9 cellular contexts compared by ENCODE assay signal in the genomic region with DNA sequence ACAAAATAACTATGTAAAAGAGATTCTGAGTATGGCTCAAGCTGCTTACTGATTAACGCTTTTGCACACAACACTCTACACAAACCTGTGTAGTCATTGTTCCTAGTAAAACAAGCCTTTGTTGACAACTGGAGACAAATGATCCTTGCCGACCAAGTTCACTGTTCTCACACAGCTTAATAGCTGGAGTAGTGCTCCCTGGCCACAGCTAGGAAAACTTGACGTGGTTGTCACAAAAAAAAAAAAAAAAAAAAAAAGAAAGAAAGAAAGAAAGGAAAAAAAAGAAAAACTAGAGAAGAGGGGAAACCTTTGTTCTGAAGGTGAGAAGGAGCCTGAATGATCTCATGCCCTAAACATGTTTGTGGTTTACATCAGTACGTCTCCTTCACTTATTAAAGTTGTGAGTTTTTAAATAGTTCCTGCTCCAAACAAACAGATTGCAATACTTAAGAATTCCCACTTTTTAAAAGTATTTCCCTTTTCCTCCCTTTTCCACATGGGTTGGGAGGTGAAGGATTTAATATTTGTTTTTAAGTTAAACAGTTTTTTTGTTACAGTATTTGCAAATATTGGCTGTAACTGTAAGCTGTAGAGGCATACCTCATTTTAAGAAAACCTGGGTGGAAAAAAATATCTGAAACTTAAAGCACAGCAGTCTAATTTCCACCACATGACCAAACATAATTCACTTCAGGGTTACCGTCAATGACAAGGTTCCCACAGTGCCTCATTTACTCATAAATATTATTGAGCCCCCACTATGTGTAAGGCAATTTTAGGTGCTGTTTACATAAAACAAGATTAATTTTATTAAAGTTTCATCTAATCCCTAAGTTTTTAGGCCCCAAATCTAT.
A peak's percentile ranks its signal among the peaks of the same experiment; 100 is the strongest.
DNase-seq lines count a peak whose midpoint lies in the region; ATAC-seq and TF ChIP-seq lines count a peak whose summit lies in the region.
"Had no signal": no experiment of that assay in that cellular context is flagged by ENCODE, and none has a peak within 500 bp of the region (broad histone marks: within the 10 kb centered on the region; RNA-seq: fewer than 3 reads in every experiment).

No MANE protein-coding gene starts in this region.

- POLR2A ChIA-PET in MCF 10A (lab: Yijun Ruan, JAX): no interaction called here

- H3K9me3 Mint-ChIP-seq in MCF 10A (ENCODE audit: unreplicated experiment): no peaks in the 10 kb centered on the region
- H3K9me3 Mint-ChIP-seq: activated T-helper 1 cell treated with anti-CD3 and anti-CD28 coated beads, Interleukin-12 subunit alpha, Interleukin-12 subunit beta, Interleukin-2, Interleukin-4 antibody, amounts not matched to agents 30 ng/mL and 10 ng/mL and 1 ng/mL, durations not matched to agents 14 hours and 24 hours and 36 hours had no signal

- peaks cover 0 to 10% (median 0%) of the 10 kb centered on the region in 4 donors for H3K4me1 ChIP-seq in right lobe of liver

- ATAC-seq in HG03354 (IDR thresholded peaks at IDR 0.05; ENCODE audit: poor library complexity, severe bottlenecking, unreplicated experiment) (peak; percentile 55), right lobe of liver (peak; percentile 47 to 90 (median 71)), HG03025 (IDR thresholded peaks at IDR 0.05; ENCODE audit: low FRiP score, unreplicated experiment) (no peak), HG03460 (IDR thresholded peaks at IDR 0.05; ENCODE audit: unreplicated experiment) (no peak)

- in situ Hi-C loops in ACHN (cut with HindIII; ENCODE audit: low pct_ligation_motif_present, low pct_unique_long_range_greater_than_20kb, low sequenced_read_pairs): no loop called here

- H3K27me3 Mint-ChIP-seq in MCF 10A (ENCODE audit: insufficient read depth, unreplicated experiment): no peaks in the 10 kb centered on the region

- no peaks in the 10 kb centered on the region for H3K36me3 Mint-ChIP-seq in MCF 10A (ENCODE audit: insufficient read depth, unreplicated experiment)

- no peaks in the 10 kb centered on the region for H3K9me3 ChIP-seq in right lobe of liver

- H3K4me3 ChIP-seq in right lobe of liver: no peak overlapping the region

- intact Hi-C loops in MCF 10A (cut with micrococcal nuclease): no loop called here
- intact Hi-C loops in right lobe of liver (cut with DNase I): no loop called here

- 37% methylated on average over 5 of the region's 5 CpGs for WGBS in right lobe of liver (ENCODE audit: insufficient coverage, low coverage, low lambda C conversion rate, missing lambda C conversion rate)

- TF ChIP-seq CTCF in MCF 10A (IDR thresholded peaks at IDR 0.05; ENCODE audit: unreplicated experiment) (no peak), right lobe of liver (IDR thresholded peaks at IDR 0.05) (no peak)

- H3K27me3 ChIP-seq in right lobe of liver: no peaks in the 10 kb centered on the region

- H3K27ac Mint-ChIP-seq in MCF 10A (ENCODE audit: low read depth, unreplicated experiment): peak overlapping the region; percentile 91
- H3K27ac Mint-ChIP-seq: activated T-helper 1 cell treated with anti-CD3 and anti-CD28 coated beads, Interleukin-12 subunit alpha, Interleukin-12 subunit beta, Interleukin-2, Interleukin-4 antibody, amounts not matched to agents 30 ng/mL and 10 ng/mL and 1 ng/mL, durations not matched to agents 14 hours and 24 hours and 36 hours had no signal

- H3K4me3 Mint-ChIP-seq in MCF 10A (ENCODE audit: unreplicated experiment): no peak overlapping the region
- H3K4me3 Mint-ChIP-seq: activated T-helper 1 cell treated with anti-CD3 and anti-CD28 coated beads, Interleukin-12 subunit alpha, Interleukin-12 subunit beta, Interleukin-2, Interleukin-4 antibody, amounts not matched to agents 30 ng/mL and 10 ng/mL and 1 ng/mL, durations not matched to agents 14 hours and 24 hours and 36 hours had no signal

- BruUV-seq in MCF 10A (replicated peaks; lab: Mats Ljungman, UMichigan): no TSS peak

- no peak overlapping the region for H3K27ac ChIP-seq in right lobe of liver

- TF ChIP-seq POLR2A in right lobe of liver (IDR thresholded peaks at IDR 0.05): no peak

- DNase-seq in ACHN (peak; percentile 84), MCF 10A (ENCODE audit: unreplicated experiment) (peak; percentile 35), right lobe of liver (no peak), T-helper 9 cell (no peak)
- no peak for DNase-seq in stimulated activated CD8-positive, alpha-beta memory T cell treated with anti-CD3 and anti-CD28 coated beads, Interleukin-4, amount 100 ng/mL, for 48 hours

- H3K4me1 Mint-ChIP-seq in MCF 10A (ENCODE audit: insufficient read depth, unreplicated experiment): peaks cover 22% of the 10 kb centered on the region

- H3K36me3 ChIP-seq in right lobe of liver: no peaks in the 10 kb centered on the region

- CTCF ChIA-PET in MCF 10A (lab: Yijun Ruan, JAX): interaction anchor here (0.6 kb wide), 2 partner anchors 9 to 98 kb away, joined by 3 read pairs; no protein-coding TSS in a partner anchor

Comparison
In these comparisons a context has a peak if more than half of its experiments do, and no peak if none do; other contexts are left out.
1. DNase-seq: peak in ACHN (single experiment) and MCF 10A (single experiment); none in right lobe of liver (0 of 3), T-helper 9 cell (single experiment) and stimulated activated CD8-positive, alpha-beta memory T cell treated with anti-CD3 and anti-CD28 coated beads, Interleukin-4, amount 100 ng/mL, for 48 hours (single experiment).
2. ATAC-seq: peak in HG03354 (single experiment) and right lobe of liver (4 of 4); none in HG03025 (single experiment) and HG03460 (single experiment).